Comparison of ENCODE assay signal across 11 cellular contexts in the genomic region with DNA sequence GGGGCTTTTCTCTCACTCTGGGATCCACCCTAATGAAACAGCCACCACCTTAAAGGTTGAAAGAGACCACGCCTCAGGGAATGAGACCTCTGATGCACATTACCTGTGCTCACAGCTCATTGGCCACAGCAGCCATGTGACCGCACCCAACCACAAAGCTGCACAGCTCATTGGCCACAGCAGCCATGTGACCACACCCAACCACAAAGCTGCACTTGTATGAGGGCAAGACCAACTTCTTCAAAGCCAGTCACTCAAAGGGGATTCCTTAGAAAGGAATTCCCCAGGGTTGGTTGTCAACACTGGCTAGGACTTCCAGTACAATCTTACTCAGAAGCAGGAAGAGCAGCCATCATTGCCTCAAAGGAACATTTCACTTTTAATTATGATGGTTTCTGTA. TPM values are rescaled to one million over a fixed set of nuclear protein-coding genes. Genes with fewer than 3 reads are reported as not detected.
DNase-seq lines count a peak whose midpoint lies in the region; ATAC-seq, FAIRE-seq and TF ChIP-seq lines count a peak whose summit lies in the region.
"Had no signal": no experiment of that assay in that cellular context is flagged by ENCODE, and none has a peak within 500 bp of the region (broad histone marks: within the 10 kb centered on the region; RNA-seq: fewer than 3 reads in every experiment).

No MANE protein-coding gene starts in this region.

- H3K4me1 Mint-ChIP-seq in activated naive CD4-positive, alpha-beta T cell treated with anti-CD3 and anti-CD28 coated beads, Interleukin-2, amount 10 ng/mL, durations not matched to agents 7 days and 5 days, result peaks cover 8% of the 10 kb centered on the region
- H3K4me1 Mint-ChIP-seq: nephron had no signal

- CTCF ChIA-PET in OCI-LY7 (lab: Charles Lee; ENCODE audit: unreplicated experiment), result no interaction called here
- CTCF ChIA-PET in activated naive CD4-positive, alpha-beta T cell treated with anti-CD3 and anti-CD28 coated beads, Interleukin-2, amount 10 ng/mL, durations not matched to agents 7 days and 5 days (lab: Charles Lee), result no interaction called here

- ATAC-seq in GM19324 (IDR thresholded peaks at IDR 0.05; ENCODE audit: low FRiP score, unreplicated experiment), result no peak

- H3K4me3 ChIP-seq in OCI-LY7 (ENCODE audit: low read depth, low read length, poor library complexity, severe bottlenecking), result no peak overlapping the region

- no peak for DNase-seq in GM12891 (ENCODE audit: insufficient read length, low spot score)
- peak; percentile 24 for DNase-seq in OCI-LY7 (ENCODE audit: low spot score)
- peak; percentile 47 for DNase-seq in activated naive CD4-positive, alpha-beta T cell treated with anti-CD3 and anti-CD28 coated beads, Interleukin-2, amount 10 ng/mL, durations not matched to agents 7 days and 5 days
- peak; percentile 38 to 53 for DNase-seq in stimulated activated CD4-positive, alpha-beta T cell treated with anti-CD3 and anti-CD28 coated beads, Interleukin-4, amount 100 ng/mL, for 48 hours (ENCODE audit: low read depth in 2 of 2)
- no peak for DNase-seq in NCI-H748 (lab: John Stamatoyannopoulos, UW; ENCODE audit: unreplicated experiment)
- DNase-seq in erythroblast (lab: John Stamatoyannopoulos, UW), result no peak
- DNase-seq in NCI-H1105 (lab: John Stamatoyannopoulos, UW), result no peak
- DNase-seq: dermis blood vessel endothelial cell, NCI-H1092 treated with DMSO at 0.1 percent for 48 hours had no signal

- no peak overlapping the region for H3K27ac Mint-ChIP-seq in activated naive CD4-positive, alpha-beta T cell treated with anti-CD3 and anti-CD28 coated beads, Interleukin-2, amount 10 ng/mL, durations not matched to agents 7 days and 5 days
- H3K27ac Mint-ChIP-seq: nephron had no signal

- TF ChIP-seq POLR2A in GM12891 (IDR thresholded peaks at IDR 0.05; ENCODE audit: low read depth, low read length) (no peak), erythroblast (IDR thresholded peaks at IDR 0.05; ENCODE audit: low read length) (no peak)

- no peaks in the 10 kb centered on the region for H3K36me3 ChIP-seq in OCI-LY7 (ENCODE audit: insufficient read depth, low read length)

- no peak overlapping the region for H3K27ac ChIP-seq in OCI-LY7 (ENCODE audit: low read depth, low read length, poor library complexity, severe bottlenecking)

- H3K27me3 Mint-ChIP-seq in activated naive CD4-positive, alpha-beta T cell treated with anti-CD3 and anti-CD28 coated beads, Interleukin-2, amount 10 ng/mL, durations not matched to agents 7 days and 5 days, result peaks cover 25% of the 10 kb centered on the region

- intact Hi-C loops in OCI-LY7 (cut with micrococcal nuclease; ENCODE audit: unreplicated experiment), result loop anchor here (10.0 kb wide), 1 partner anchor 45 kb away; no protein-coding TSS in a partner anchor

- H3K36me3 Mint-ChIP-seq in activated naive CD4-positive, alpha-beta T cell treated with anti-CD3 and anti-CD28 coated beads, Interleukin-2, amount 10 ng/mL, durations not matched to agents 7 days and 5 days, result no peaks in the 10 kb centered on the region

- FAIRE-seq in GM12891 (lab: Jason Lieb, UNC), result peak; percentile 83

- POLR2A ChIA-PET in OCI-LY7 (lab: Charles Lee), result interaction anchor here (0.9 kb wide), 1 partner anchor 13 kb away, joined by 3 read pairs; no protein-coding TSS in a partner anchor

- no peaks in the 10 kb centered on the region for H3K4me1 ChIP-seq in OCI-LY7 (ENCODE audit: insufficient read depth, low read length, poor library complexity, severe bottlenecking)

- no peaks in the 10 kb centered on the region for H3K9me2 ChIP-seq in OCI-LY7 (ENCODE audit: insufficient read depth, low read length)

- H3K9me3 Mint-ChIP-seq in activated naive CD4-positive, alpha-beta T cell treated with anti-CD3 and anti-CD28 coated beads, Interleukin-2, amount 10 ng/mL, durations not matched to agents 7 days and 5 days, result peaks cover 21% of the 10 kb centered on the region

- H3K9me3 ChIP-seq in OCI-LY7 (ENCODE audit: low read length), result no peaks in the 10 kb centered on the region

- no peak overlapping the region for H2AFZ ChIP-seq in OCI-LY7 (ENCODE audit: low read length)

- H3K4me2 ChIP-seq in OCI-LY7 (ENCODE audit: low read length), result no peak overlapping the region

- H4K20me1 ChIP-seq in OCI-LY7 (ENCODE audit: insufficient read depth, low read length), result no peaks in the 10 kb centered on the region

- no peaks in the 10 kb centered on the region for H3K79me2 ChIP-seq in OCI-LY7 (ENCODE audit: insufficient read depth, low read depth, low read length)

- BruUV-seq in OCI-LY7 (replicated peaks; lab: Mats Ljungman, UMichigan), result no TSS peak

- no peak for TF ChIP-seq CTCF in OCI-LY7 (conservative IDR thresholded peaks at IDR 0.05; ENCODE audit: low read length)

- no peak overlapping the region for H3K4me3 Mint-ChIP-seq in activated naive CD4-positive, alpha-beta T cell treated with anti-CD3 and anti-CD28 coated beads, Interleukin-2, amount 10 ng/mL, durations not matched to agents 7 days and 5 days
- H3K4me3 Mint-ChIP-seq: nephron had no signal

TF ChIP-seq in GM12891, 5 proteins besides CTCF, POLR2A, EP300 and RAD21:
- TF ChIP-seq PAX5 (IDR thresholded peaks at IDR 0.05; ENCODE audit: insufficient read depth, low read length, severe bottlenecking), result no peak
- no peak for TF ChIP-seq SPI1 (IDR thresholded peaks at IDR 0.05; ENCODE audit: low read depth, low read length)
- no peak for TF ChIP-seq POU2F2 (IDR thresholded peaks at IDR 0.05; ENCODE audit: low read depth, low read length)

RNA-seq across cellular contexts. Expression of gene PDE9A, which starts 43.6 kb away (rescaled TPM):
- polyA plus RNA-seq in GM12891 (2012; ENCODE audit: low read depth, missing spikeins), result 2.6 TPM
- 8.0 and 11.4 TPM in 2 replicates for total RNA-seq in OCI-LY7 (2014; rRNA removed; shearing (Covaris generic))
- 20.3 and 22.4 TPM in 2 replicates for total RNA-seq in OCI-LY7 (2022)

Comparison
In these comparisons a context has a peak if more than half of its experiments do, and no peak if none do; other contexts are left out.
1. DNase-seq: peak in OCI-LY7 (single experiment), activated naive CD4-positive, alpha-beta T cell treated with anti-CD3 and anti-CD28 coated beads, Interleukin-2, amount 10 ng/mL, durations not matched to agents 7 days and 5 days (single experiment) and stimulated activated CD4-positive, alpha-beta T cell treated with anti-CD3 and anti-CD28 coated beads, Interleukin-4, amount 100 ng/mL, for 48 hours (2 of 2); none in GM12891 (single experiment), NCI-H748 (single experiment), erythroblast (0 of 2) and NCI-H1105 (single experiment).